11 cellular contexts compared by ENCODE assay signal in the genomic region with DNA sequence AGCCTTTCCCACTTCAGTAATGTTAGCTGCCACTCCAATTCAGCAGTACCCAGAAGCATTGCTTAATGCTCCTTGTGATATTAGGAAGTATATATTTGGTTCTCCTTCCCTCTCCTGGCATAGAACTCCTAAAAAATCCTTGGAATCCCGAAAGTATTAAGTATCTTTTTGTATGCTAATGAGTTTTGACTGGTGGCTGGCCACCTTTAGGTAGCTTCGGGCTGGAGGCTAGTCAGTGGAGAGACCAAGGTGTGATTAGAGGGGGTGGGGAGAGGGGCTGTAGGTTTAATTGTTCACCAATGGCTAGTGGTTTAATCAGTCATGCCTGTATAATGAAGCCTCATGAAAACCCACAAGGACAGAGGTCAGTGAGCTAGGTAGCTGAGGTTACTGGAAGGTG. TPM values are rescaled to one million over a fixed set of nuclear protein-coding genes. Genes with fewer than 3 reads are reported as not detected.
DNase-seq lines count a peak whose midpoint lies in the region; ATAC-seq and TF ChIP-seq lines count a peak whose summit lies in the region.
"Had no signal": no experiment of that assay in that cellular context is flagged by ENCODE, and none has a peak within 500 bp of the region (broad histone marks: within the 10 kb centered on the region; RNA-seq: fewer than 3 reads in every experiment).

No MANE protein-coding gene starts in this region.

- peaks cover 74% of the 10 kb centered on the region for H3K36me3 ChIP-seq in left ventricle myocardium inferior
- H3K36me3 ChIP-seq in mammary epithelial cell (ENCODE audit: insufficient read depth, low read length) = peaks cover 47% of the 10 kb centered on the region
- H3K36me3 ChIP-seq in upper lobe of left lung = peaks cover 30 to 74% (median 50%) of the 10 kb centered on the region in 4 donors
- H3K36me3 ChIP-seq in BE2C = peaks cover 92% of the 10 kb centered on the region

- CTCF ChIA-PET in mammary epithelial cell (lab: Charles Lee; ENCODE audit: low non-redundant PET) = no interaction called here

- no peak overlapping the region for H2AFZ ChIP-seq in mammary epithelial cell (ENCODE audit: low read depth, low read length)

- H3K79me2 ChIP-seq in mammary epithelial cell (ENCODE audit: insufficient read depth, low read length) = peaks cover 94% of the 10 kb centered on the region

- H3K9ac ChIP-seq in mammary epithelial cell (ENCODE audit: insufficient read depth, low read length) = no peak overlapping the region

- ATAC-seq in left ventricle myocardium superior (no peak), natural killer cell (no peak), upper lobe of left lung (ENCODE audit: low FRiP score in 2 of 2) (no peak), GM21576 (IDR thresholded peaks at IDR 0.05; ENCODE audit: unreplicated experiment) (no peak)

- peaks cover 10% of the 10 kb centered on the region for H4K20me1 ChIP-seq in mammary epithelial cell (ENCODE audit: insufficient read depth, low read length)

- dilution Hi-C loops in mammary epithelial cell (cut with HindIII; ENCODE audit: low sequenced_read_pairs) = no loop called here

- H3K27me3 ChIP-seq in left ventricle myocardium inferior (ENCODE audit: low read depth) (no peaks in the 10 kb centered on the region), mammary epithelial cell (ENCODE audit: insufficient read depth, low read length) (no peaks in the 10 kb centered on the region), upper lobe of left lung (no peaks in the 10 kb centered on the region), BE2C (no peaks in the 10 kb centered on the region)

- H3K27ac ChIP-seq in left ventricle myocardium inferior (replicated peaks) (peak overlapping the region; percentile 87), mammary epithelial cell (ENCODE audit: insufficient read depth, low read depth, low read length) (no peak overlapping the region), upper lobe of left lung (peak overlapping the region; percentile 68 to 88 (median 82))
- H3K27ac ChIP-seq: HL-60 had no signal

- WGBS in mammary epithelial cell (ENCODE audit: low coverage, missing lambda C conversion rate) = 0% methylated on average over 2 of the region's 2 CpGs
- 70 to 77% methylated on average over 2 of the region's 2 CpGs for WGBS in upper lobe of left lung, 2 donors

- intact Hi-C loops in left ventricle myocardium inferior (cut with micrococcal nuclease) = no loop called here
- intact Hi-C loops in left ventricle myocardium superior (cut with micrococcal nuclease) = loop anchor here (10.0 kb wide), 1 partner anchor 109 kb away; the partner anchor contains the start of gene SAMD8
- intact Hi-C loops in mammary epithelial cell (cut with micrococcal nuclease) = no loop called here
- intact Hi-C loops in natural killer cell (cut with micrococcal nuclease) = no loop called here

- H3K27ac Mint-ChIP-seq in natural killer cell = peak overlapping the region; percentile 57 to 81

- H3K4me1 Mint-ChIP-seq in natural killer cell = peaks cover 29 to 34% of the 10 kb centered on the region in 2 donors

- no TSS peak for BruUV-seq in mammary epithelial cell (replicated peaks; lab: Mats Ljungman, UMichigan)

- DNase-seq in left ventricle myocardium inferior (no peak), left ventricle myocardium superior (no peak), mammary epithelial cell (no peak), natural killer cell (no peak), upper lobe of left lung (no peak), GM10266 (ENCODE audit: extremely low spot score) (no peak), BE2C (no peak)
- DNase-seq: NCI-H2029, RPMI8226 had no signal

- no peaks in the 10 kb centered on the region for H3K27me3 Mint-ChIP-seq in natural killer cell (ENCODE audit: low read depth in 2 of 2)

- H3K36me3 Mint-ChIP-seq in natural killer cell = peaks cover 9% of the 10 kb centered on the region

- H3K4me3 Mint-ChIP-seq in natural killer cell = no peak overlapping the region

- no peaks in the 10 kb centered on the region for H3K9me3 Mint-ChIP-seq in natural killer cell

- H3K4me3 ChIP-seq in left ventricle myocardium inferior = peak overlapping the region; percentile 51
- H3K4me3 ChIP-seq in mammary epithelial cell (replicated peaks in 1 of 3; ENCODE audit: insufficient read depth in 1 of 3, low read depth in 2 of 3, low read length in 3 of 3) = no peak overlapping the region
- H3K4me3 ChIP-seq in upper lobe of left lung = no peak overlapping the region
- no peak overlapping the region for H3K4me3 ChIP-seq in BE2C (ENCODE audit: low read depth, low read length)

- in situ Hi-C loops in mammary epithelial cell (cut with MboI; ENCODE audit: low sequenced_read_pairs in 2 of 2) = no loop called here

- TF ChIP-seq EP300 in upper lobe of left lung (IDR thresholded peaks at IDR 0.05) = no peak

- H3K4me1 ChIP-seq in left ventricle myocardium inferior (peaks cover 99% of the 10 kb centered on the region), mammary epithelial cell (ENCODE audit: insufficient read depth, low read length) (peaks cover 49% of the 10 kb centered on the region), upper lobe of left lung (peaks cover 42 to 54% (median 51%) of the 10 kb centered on the region in 4 donors), BE2C (no peaks in the 10 kb centered on the region)

- TF ChIP-seq CTCF in left ventricle myocardium inferior (IDR thresholded peaks at IDR 0.05; ENCODE audit: borderline replicate concordance) = no peak
- TF ChIP-seq CTCF in mammary epithelial cell (conservative IDR thresholded peaks at IDR 0.05 in 1 of 2, IDR thresholded peaks at IDR 0.05 in 1 of 2; ENCODE audit: extremely low read depth in 1 of 2, insufficient read depth in 1 of 2, low read depth in 1 of 2, low read length in 2 of 2) = no peak
- no peak for TF ChIP-seq CTCF in natural killer cell (IDR thresholded peaks at IDR 0.05)
- no peak for TF ChIP-seq CTCF in upper lobe of left lung (IDR thresholded peaks at IDR 0.05)
- TF ChIP-seq CTCF in GM10266 (IDR thresholded peaks at IDR 0.05; ENCODE audit: control insufficient read depth, insufficient read depth, low read depth, missing control alignments) = no peak
- no peak for TF ChIP-seq CTCF in BE2C (IDR thresholded peaks at IDR 0.05; ENCODE audit: low read depth, low read length)

- H3K9me3 ChIP-seq in left ventricle myocardium inferior (replicated peaks) (no peaks in the 10 kb centered on the region), mammary epithelial cell (replicated peaks; ENCODE audit: insufficient read depth, low read length) (no peaks in the 10 kb centered on the region), upper lobe of left lung (no peaks in the 10 kb centered on the region), BE2C (no peaks in the 10 kb centered on the region)

- H3K4me2 ChIP-seq in mammary epithelial cell (ENCODE audit: insufficient read depth, low read depth, low read length) = peak overlapping the region; percentile 14

- TF ChIP-seq POLR2A in upper lobe of left lung (IDR thresholded peaks at IDR 0.05) = no peak

RNA-seq across cellular contexts. Expression of gene COMTD1, which starts 12.2 kb away (rescaled TPM):
- total RNA-seq in left ventricle myocardium inferior (29.0 TPM), left ventricle myocardium superior (30.8 TPM), mammary epithelial cell (10 to 100 TPM; 20.0 to 26.3 TPM), natural killer cell (10 to 100 TPM; 19.9 to 25.1 (median 20.1) TPM), upper lobe of left lung (10 to 100 TPM; 28.0 to 56.6 (median 35.6) TPM)
- polyA plus RNA-seq in mammary epithelial cell = 20.5 TPM
- 1.0 TPM for polyA minus RNA-seq in mammary epithelial cell
- 14.0 TPM for polyA plus RNA-seq in BE2C (2012; ENCODE audit: insufficient read depth, insufficient read length, low read depth)

RNA-seq across cellular contexts. Expression of gene VDAC2, which starts 12.9 kb away (rescaled TPM):
- total RNA-seq in left ventricle myocardium inferior (442 TPM), left ventricle myocardium superior (493 TPM), mammary epithelial cell (100 to 1,000 TPM; 230 to 262 TPM), natural killer cell (100 to 1,000 TPM; 110 to 124 (median 117) TPM), upper lobe of left lung (100 to 1,000 TPM in 3 of 6 donors, 10 to 100 TPM in 3; 54.5 to 137 (median 98.8) TPM)
- polyA plus RNA-seq in mammary epithelial cell = 150 TPM
- polyA minus RNA-seq in mammary epithelial cell = 119 TPM
- 327 TPM for polyA plus RNA-seq in BE2C (2012; ENCODE audit: insufficient read depth, insufficient read length, low read depth)
